ENCODE assay signal across 10 cellular contexts in the genomic region with DNA sequence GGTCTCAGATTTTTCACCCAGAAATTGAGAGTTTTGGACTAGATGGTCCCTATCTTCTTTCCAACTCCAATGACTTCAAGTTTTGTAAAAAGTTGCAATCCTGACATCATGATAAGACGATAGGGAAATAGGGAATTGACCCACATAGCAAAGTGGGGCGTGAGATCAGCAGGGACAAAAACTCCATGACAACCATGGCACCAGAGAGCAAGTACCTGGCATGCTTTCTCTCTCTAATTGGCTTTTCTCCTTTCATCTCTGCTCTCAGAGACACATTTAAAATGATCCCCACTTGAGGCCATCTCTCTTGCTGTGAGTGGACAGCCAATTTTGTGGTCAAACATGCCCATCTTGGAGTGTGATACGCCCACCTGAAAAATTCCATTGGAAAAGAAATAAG. TPM values are rescaled to one million over a fixed set of nuclear protein-coding genes. Genes with fewer than 3 reads are reported as not detected.
"Had no signal": no experiment of that assay in that cellular context is flagged by ENCODE, and none has a peak within 500 bp of the region (broad histone marks: within the 10 kb centered on the region; RNA-seq: fewer than 3 reads in every experiment).

Gene OR5AN1, plus strand, starts transcription at position 301 of the 400 bp plus-strand sequence. CDS start 5,564 bp downstream, outside the sequence.

- H3K36me3 ChIP-seq: HAP-1 had no signal

- H2AFZ ChIP-seq: GM23248, GM23338 had no signal

- H3K4me1 ChIP-seq: HAP-1 had no signal

- H3K4me3 ChIP-seq: GM23248, GM23338, HAP-1 had no signal

- H3K9me3 ChIP-seq: HAP-1 had no signal

- DNase-seq: GM23248, GOT3, H7, H9, HCEC 1CT, HFFc6 had no signal

- H3K27ac ChIP-seq: GM23248 had no signal

- H3K4me2 ChIP-seq: GM23338 had no signal

RNA-seq across cellular contexts. Expression of gene OR5AN1, which starts in this region (rescaled TPM):
- total RNA-seq: GM23248, GM23338, H1, H4, H7, H9, HFFc6 had no signal
